ENCODE assay signal across 5 cellular contexts in genomic region chr9:38886101-38886500, GRCh38.
DNase-seq lines count a peak whose midpoint lies in the region; ATAC-seq, FAIRE-seq and TF ChIP-seq lines count a peak whose summit lies in the region.
"Not testable (repeated sequence)": the region's sequence is repeated elsewhere in the genome, so short reads cannot be mapped to it uniquely, and the experiment has no call there.

No MANE protein-coding gene starts in this region.

- CTCF ChIA-PET in GM12878 (lab: Yijun Ruan, JAX): not testable (repeated sequence)

- SMC1A ChIA-PET in GM12878 (lab: Charles Lee; ENCODE audit: uncharacterized antibody, unreplicated experiment): not testable (repeated sequence)

- not testable (repeated sequence) for FAIRE-seq in GM12878 (lab: Jason Lieb, UNC)

- peak; percentile 84 for ATAC-seq in GM18868 (IDR thresholded peaks at IDR 0.05; ENCODE audit: unreplicated experiment)
- peak; percentile 96 for ATAC-seq in HG02610 (IDR thresholded peaks at IDR 0.05; ENCODE audit: unreplicated experiment)
- ATAC-seq in HG02870 (IDR thresholded peaks at IDR 0.05; ENCODE audit: unreplicated experiment): peak; percentile 85
- ATAC-seq in HG03442 (IDR thresholded peaks at IDR 0.05; ENCODE audit: unreplicated experiment): peak; percentile 98
- peak; percentile 77 for ATAC-seq in GM12878

- not testable (repeated sequence) for H3K27me3 ChIP-seq in GM12878 (replicated peaks in 1 of 2; ENCODE audit: control insufficient read depth in 2 of 2, insufficient read depth in 2 of 2, low read length in 1 of 2)

- in situ Hi-C loops in GM12878 (cut with MboI): not testable (repeated sequence)

- H3K4me3 ChIP-seq in GM12878: not testable (repeated sequence)

- TF ChIP-seq POLR2A in GM12878 (IDR thresholded peaks at IDR 0.05; ENCODE audit: low read depth, low read length): not testable (repeated sequence)

- not testable (repeated sequence) for BruUV-seq in GM12878 (replicated peaks; lab: Mats Ljungman, UMichigan)

- H3K4me2 ChIP-seq in GM12878 (ENCODE audit: control insufficient read depth, insufficient read depth): not testable (repeated sequence)

- DNase-seq in GM12878 (ENCODE audit: low read depth, low spot score): not testable (repeated sequence)

- POLR2A ChIA-PET in GM12878 (lab: Charles Lee): not testable (repeated sequence)

- not testable (repeated sequence) for H3K4me1 ChIP-seq in GM12878 (ENCODE audit: control insufficient read depth, insufficient read depth, low read length)

- H4K20me1 ChIP-seq in GM12878 (ENCODE audit: control insufficient read depth, insufficient read depth): not testable (repeated sequence)

- RAD21 ChIA-PET in GM12878 (lab: Charles Lee; ENCODE audit: unreplicated experiment): not testable (repeated sequence)

- TF ChIP-seq RAD21 in GM12878 (IDR thresholded peaks at IDR 0.05; ENCODE audit: insufficient read depth, low read depth, low read length): not testable (repeated sequence)

- H3K9me3 ChIP-seq in GM12878 (replicated peaks; ENCODE audit: control insufficient read depth, insufficient read depth, low read length): not testable (repeated sequence)

- not testable (repeated sequence) for H3K79me2 ChIP-seq in GM12878 (ENCODE audit: control insufficient read depth, insufficient read depth, low read length)

- H3K9ac ChIP-seq in GM12878 (ENCODE audit: control insufficient read depth, insufficient read depth, low read length): not testable (repeated sequence)

- H3K36me3 ChIP-seq in GM12878 (ENCODE audit: control insufficient read depth in 2 of 2, insufficient read depth in 2 of 2, low read length in 1 of 2): not testable (repeated sequence)

- H3K27ac ChIP-seq in GM12878 (ENCODE audit: control insufficient read depth, insufficient read depth): not testable (repeated sequence)

- not testable (repeated sequence) for H2AFZ ChIP-seq in GM12878 (ENCODE audit: control insufficient read depth, low read depth, low read length)

- whole genome bisulfite sequencing in GM12878 (ENCODE audit: insufficient coverage, insufficient replicate concordance, low lambda C conversion rate, missing lambda C conversion rate): 0% methylated on average over 1 of the region's 4 CpGs

- intact Hi-C loops in GM12878 (cut with micrococcal nuclease; ENCODE audit: unreplicated experiment): not testable (repeated sequence)

- not testable (repeated sequence) for TF ChIP-seq EP300 in GM12878 (IDR thresholded peaks at IDR 0.05; ENCODE audit: borderline replicate concordance in 1 of 2, control insufficient read depth in 1 of 2, low read depth in 2 of 2, low read length in 2 of 2)

- TF ChIP-seq CTCF in GM12878 (IDR thresholded peaks at IDR 0.05 in 2 of 3, conservative IDR thresholded peaks at IDR 0.05 in 1 of 3; ENCODE audit: control insufficient read depth in 2 of 3, extremely low read depth in 1 of 3, insufficient read depth in 1 of 3, low read depth in 3 of 3, low read length in 3 of 3): not testable (repeated sequence)
